In the genomic region with DNA sequence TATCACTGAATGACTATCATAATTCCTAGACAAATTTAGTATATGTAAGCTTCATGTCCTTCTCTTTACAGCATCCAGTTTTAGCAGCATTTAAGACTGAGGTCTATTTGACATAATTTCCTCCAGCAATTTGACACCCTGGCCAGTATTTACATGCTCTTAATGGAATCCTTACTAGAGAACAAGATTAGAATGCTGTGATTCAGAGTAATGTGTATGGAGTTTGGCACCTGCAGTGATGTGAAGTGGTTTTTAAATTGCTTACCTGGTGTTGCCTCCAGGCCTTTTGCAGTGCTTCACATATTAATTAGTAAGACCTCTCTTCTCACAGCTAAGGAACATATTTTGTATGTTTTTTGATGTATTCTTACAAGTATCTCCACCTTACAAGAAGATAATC, we compare ENCODE assay signal across 25 cellular contexts. TPM values are rescaled to one million over a fixed set of nuclear protein-coding genes. Genes with fewer than 3 reads are reported as not detected.
DNase-seq lines count a peak whose midpoint lies in the region; ATAC-seq and TF ChIP-seq lines count a peak whose summit lies in the region.
"Had no signal": no experiment of that assay in that cellular context is flagged by ENCODE, and none has a peak within 500 bp of the region (broad histone marks: within the 10 kb centered on the region; RNA-seq: fewer than 3 reads in every experiment).

No MANE protein-coding gene starts in this region.

- TF ChIP-seq CTCF in left lung (IDR thresholded peaks at IDR 0.05): no peak

- H3K27me3 ChIP-seq in left lung: peaks cover 26% of the 10 kb centered on the region in 2 donors
- H3K27me3 ChIP-seq: SJSA1 had no signal

- peaks cover 0 to 71% of the 10 kb centered on the region in 2 donors for H3K36me3 ChIP-seq in left lung

- no peaks in the 10 kb centered on the region for H3K4me1 ChIP-seq in left lung
- H3K4me1 ChIP-seq: upper lobe of right lung had no signal

- intact Hi-C loops in left lung (cut with DNase I): no loop called here

- H3K27ac ChIP-seq in left lung: no peak overlapping the region
- H3K27ac ChIP-seq: esophagus squamous epithelium, neural progenitor cell, parathyroid adenoma, SJSA1, upper lobe of right lung had no signal

- H3K4me3 ChIP-seq in left lung: no peak overlapping the region
- H3K4me3 ChIP-seq: esophagus squamous epithelium, neural progenitor cell, SJSA1, upper lobe of right lung had no signal

- DNase-seq in NCI-H1105 treated with DMSO at 0.1 percent for 48 hours (lab: John Stamatoyannopoulos, UW) (peak; percentile 87), NCI-H2029 treated with DMSO at 0.1 percent for 48 hours (lab: John Stamatoyannopoulos, UW) (peak; percentile 76), NCI-H69 (lab: John Stamatoyannopoulos, UW) (peak; percentile 96), left lung (no peak), kidney tubule cell (ENCODE audit: low spot score) (no peak)
- no peak for DNase-seq in stimulated activated CD4-positive, alpha-beta T cell treated with anti-CD3 and anti-CD28 coated beads, Interleukin-2, amount 100 ng/mL, for 24 hours
- DNase-seq: activated CD4-positive, CD25-positive, alpha-beta regulatory T cell; activated CD8-positive, alpha-beta memory T cell treated with anti-CD3 and anti-CD28 coated beads, Interleukin-2, amount 10 ng/mL, durations not matched to agents 7 days and 5 days; activated naive CD8-positive, alpha-beta T cell treated with anti-CD3 and anti-CD28 coated beads, Interleukin-2, amount 50 U/mL, for 24 hours; activated T-cell treated with anti-CD3 and anti-CD28 coated beads, Interleukin-2, amount 50 U/mL, for 48 hours; central memory CD4-positive, alpha-beta T cell; esophagus squamous epithelium; IMR-90; NCI-H1694 treated with DMSO at 0.1 percent for 48 hours; NCI-H82; RPMI8226; stimulated activated CD4-positive, alpha-beta T cell treated with anti-CD3 and anti-CD28 coated beads, Interleukin-2, amount 100 ng/mL, for 48 hours; upper lobe of right lung had no signal

- peak; percentile 63 for ATAC-seq in left lung
- ATAC-seq in esophagus mucosa: no peak
- ATAC-seq: activated CD8-positive, alpha-beta memory T cell treated with anti-CD3 and anti-CD28 coated beads, Interleukin-2, amount 10 ng/mL, durations not matched to agents 7 days and 5 days; activated naive CD8-positive, alpha-beta T cell treated with anti-CD3 and anti-CD28 coated beads, Interleukin-2, amount 50 U/mL, for 24 hours; upper lobe of right lung had no signal

- H3K9me3 ChIP-seq in left lung: no peaks in the 10 kb centered on the region
- H3K9me3 ChIP-seq: esophagus squamous epithelium, SJSA1, upper lobe of right lung had no signal

RNA-seq across cellular contexts. Expression of a gene that starts 9.8 kb away (rescaled TPM):
- not detected for total RNA-seq in left lung
- not detected for total RNA-seq in esophagus mucosa
- total RNA-seq: activated CD8-positive, alpha-beta memory T cell treated with anti-CD3 and anti-CD28 coated beads, Interleukin-2, amount 10 ng/mL, durations not matched to agents 7 days and 5 days; esophagus squamous epithelium; frontal cortex; IMR-90; subcutaneous adipose tissue; T-helper 1 cell treated with Interleukin-12 subunit alpha and Interleukin-12 subunit beta and Interleukin-4 antibody, amounts not matched to agents 30 ng/mL and 1 ng/mL, for 36 hours; upper lobe of right lung had no signal

Comparison
In these comparisons a context has a peak if more than half of its experiments do, and no peak if none do; other contexts are left out.
1. DNase-seq: peak in NCI-H1105 treated with DMSO at 0.1 percent for 48 hours (single experiment), NCI-H2029 treated with DMSO at 0.1 percent for 48 hours (single experiment) and NCI-H69 (single experiment); none in left lung (0 of 2), stimulated activated CD4-positive, alpha-beta T cell treated with anti-CD3 and anti-CD28 coated beads, Interleukin-2, amount 100 ng/mL, for 24 hours (0 of 2) and kidney tubule cell (single experiment).